In the genomic region with DNA sequence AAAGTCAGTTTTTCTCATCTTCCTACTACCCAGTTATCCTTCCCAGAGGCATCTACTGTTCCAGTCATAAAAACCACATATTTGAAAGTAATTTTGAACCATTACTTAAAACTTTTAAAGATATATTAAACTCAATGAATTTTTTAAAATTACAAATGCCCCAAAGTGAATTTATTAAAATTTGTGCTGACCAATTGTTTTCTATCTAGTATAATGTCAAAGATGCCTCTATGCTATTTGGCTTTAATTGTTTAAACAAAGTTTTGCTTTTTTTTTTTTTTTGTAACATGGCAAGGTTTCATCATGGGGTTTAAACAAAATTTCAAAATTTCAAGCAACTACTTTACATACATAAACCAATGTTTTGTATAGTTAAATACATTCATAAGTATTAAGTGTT, we compare ENCODE assay signal across 25 cellular contexts.
"Had no signal": no experiment of that assay in that cellular context is flagged by ENCODE, and none has a peak within 500 bp of the region (broad histone marks: within the 10 kb centered on the region; RNA-seq: fewer than 3 reads in every experiment).

No MANE protein-coding gene starts in this region.

- H3K9me3 ChIP-seq: esophagus squamous epithelium, gastrocnemius medialis, heart right ventricle, left lung, lower lobe of right lung, mucosa of descending colon had no signal

- ATAC-seq: esophagus mucosa, gastrocnemius medialis, heart right ventricle, left cardiac atrium, left lung, left ventricle myocardium superior, lower lobe of right lung, mucosa of descending colon had no signal

- H3K36me3 ChIP-seq: gastrocnemius medialis, left lung had no signal

- DNase-seq: dermis blood vessel endothelial cell; dorsolateral prefrontal cortex; effector CD4-positive, alpha-beta T cell; effector memory CD4-positive, alpha-beta T cell; erythroblast; esophagus squamous epithelium; foreskin fibroblast; foreskin melanocyte; gastrocnemius medialis; glutamatergic neuron; head of caudate nucleus; heart right ventricle; hippocampal formation; left cardiac atrium; left lung; left ventricle myocardium superior; lower lobe of right lung; mesenchymal stem cell; mucosa of descending colon had no signal

- H3K4me3 ChIP-seq: coronary artery, dorsolateral prefrontal cortex, esophagus squamous epithelium, gastrocnemius medialis, heart right ventricle, left lung, lower lobe of right lung, mucosa of descending colon had no signal

- FAIRE-seq: colon, islet of Langerhans, keratinocyte had no signal

- H3K27ac ChIP-seq: coronary artery, dorsolateral prefrontal cortex, epithelial cell of prostate, esophagus squamous epithelium, gastrocnemius medialis, heart right ventricle, left lung, lower lobe of right lung had no signal

- H3K27me3 ChIP-seq: dorsolateral prefrontal cortex, esophagus squamous epithelium, gastrocnemius medialis, heart right ventricle, left lung had no signal

- H3K4me1 ChIP-seq: esophagus squamous epithelium had no signal
